8 cellular contexts compared by ENCODE assay signal in the genomic region with DNA sequence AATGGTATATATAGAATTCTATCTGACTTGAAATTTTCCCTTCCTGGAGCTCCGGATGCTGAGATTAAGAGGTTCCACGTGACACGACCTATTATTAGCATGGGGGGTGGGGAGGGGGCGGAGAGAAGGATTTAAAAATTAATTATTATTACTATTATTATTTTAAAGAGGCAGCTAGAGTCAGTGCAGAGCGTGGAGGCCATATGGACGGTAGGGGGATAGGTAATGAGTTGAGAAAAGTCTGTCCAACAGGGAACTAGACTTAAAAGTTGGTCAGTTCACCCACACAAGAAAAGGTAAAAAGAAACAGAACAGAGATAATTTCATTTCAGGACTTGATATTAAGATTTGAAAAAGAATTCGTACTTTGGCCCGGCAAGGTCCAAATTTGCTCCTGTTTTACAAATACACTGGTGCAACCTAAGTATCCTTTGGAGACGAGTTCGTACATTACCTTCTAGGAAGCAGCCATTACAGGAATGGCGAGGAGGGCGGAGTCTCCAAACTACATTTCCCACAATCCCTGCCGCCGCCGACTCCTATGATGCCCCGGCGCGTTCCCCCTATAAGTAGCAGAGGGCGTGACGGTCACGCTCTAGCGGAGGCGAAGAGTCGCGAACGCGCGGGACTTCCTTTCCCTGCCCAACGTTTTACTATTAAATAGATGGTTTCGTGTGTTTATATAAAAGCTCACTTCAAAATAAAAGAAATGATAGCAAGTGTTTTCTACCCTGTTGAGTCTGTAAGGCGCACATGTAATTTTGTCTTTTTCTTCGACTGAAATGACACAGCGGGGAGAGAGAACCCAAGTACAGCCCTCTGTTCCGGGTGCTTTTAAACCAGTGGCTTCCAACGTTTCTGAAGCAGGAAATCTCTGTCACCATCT. TPM values are rescaled to one million over a fixed set of nuclear protein-coding genes. Genes with fewer than 3 reads are reported as not detected.
DNase-seq lines count a peak whose midpoint lies in the region; ATAC-seq and TF ChIP-seq lines count a peak whose summit lies in the region.

A gene with protein sequence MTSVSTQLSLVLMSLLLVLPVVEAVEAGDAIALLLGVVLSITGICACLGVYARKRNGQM (minus strand): TSS at position 481 of the 886 bp plus-strand sequence. CDS start 976 bp downstream, outside the sequence.

- CTCF ChIA-PET in AG04449 (lab: Yijun Ruan, JAX): interaction anchor here (1.4 kb wide), 1 partner anchor 41 kb away, joined by 4 read pairs; no protein-coding TSS in a partner anchor
- CTCF ChIA-PET in WTC11 (lab: Charles Lee): no interaction called here

- H3K27me3 Mint-ChIP-seq in WTC11 (ENCODE audit: low read depth): peaks cover 24% of the 10 kb centered on the region

- H3K9me3 Mint-ChIP-seq in WTC11: no peaks in the 10 kb centered on the region

- peaks cover 21% of the 10 kb centered on the region for H3K36me3 Mint-ChIP-seq in WTC11

- H3K27ac Mint-ChIP-seq in WTC11: peak within 1 kb of the TSS; percentile 78

- H3K4me3 ChIP-seq in AG04449 (ENCODE audit: low read depth, low read length) (peak within 1 kb of the TSS; percentile 67), cardiac fibroblast (replicated peaks in 1 of 2; ENCODE audit: low read depth in 2 of 2, low read length in 2 of 2) (peak within 1 kb of the TSS; percentile 53 to 72)

- H3K4me3 Mint-ChIP-seq in WTC11: peak within 1 kb of the TSS; percentile 93

- DNase-seq in AG04449 (ENCODE audit: low read depth, low spot score) (peak; percentile 44), NCI-H226 (peak; percentile 88), WTC11 (ENCODE audit: low spot score) (peak; percentile 85), cardiac fibroblast (ENCODE audit: low read depth in 2 of 2) (peak; percentile 92 to 93), iris pigment epithelial cell (ENCODE audit: low read depth) (peak; percentile 93)
- DNase-seq in stimulated activated CD4-positive, alpha-beta T cell treated with anti-CD3 and anti-CD28 coated beads, Interleukin-12 subunit alpha, Interleukin-12 subunit beta, amount 100 ng/mL, for 24 hours (ENCODE audit: low read depth in 2 of 2): peak; percentile 71 to 81

- POLR2A ChIA-PET in AG04449 (lab: Yijun Ruan, JAX) (interaction anchor here (0.6 to 1.0 kb wide), 2 partner anchors 32 to 179 kb away, joined by 4 read pairs; a partner anchor contains a TSS), WTC11 (lab: Charles Lee) (no interaction called here)

- ATAC-seq in GM18907 (IDR thresholded peaks at IDR 0.05; ENCODE audit: unreplicated experiment) (peak; percentile 99), HG03159 (IDR thresholded peaks at IDR 0.05; ENCODE audit: unreplicated experiment) (peak; percentile 99), WTC11 (peak; percentile 99)

- TF ChIP-seq CTCF in AG04449 (IDR thresholded peaks at IDR 0.05; ENCODE audit: insufficient read depth, low read length, missing control alignments) (no peak), WTC11 (IDR thresholded peaks at IDR 0.05) (no peak), cardiac fibroblast (IDR thresholded peaks at IDR 0.05; ENCODE audit: low read depth, low read length) (peak; percentile 18)

- peaks cover 12% of the 10 kb centered on the region for H3K4me1 Mint-ChIP-seq in WTC11

TF ChIP-seq in WTC11, 78 proteins besides CTCF, POLR2A, EP300 and RAD21 (continues in another document):
- no peak for TF ChIP-seq ZNF317 (CRISPR knock-in tag; IDR thresholded peaks at IDR 0.05; ENCODE audit: borderline replicate concordance, low read depth)
- TF ChIP-seq ZNF232 (CRISPR knock-in tag; IDR thresholded peaks at IDR 0.05): no peak
- TF ChIP-seq, protein P1, sequence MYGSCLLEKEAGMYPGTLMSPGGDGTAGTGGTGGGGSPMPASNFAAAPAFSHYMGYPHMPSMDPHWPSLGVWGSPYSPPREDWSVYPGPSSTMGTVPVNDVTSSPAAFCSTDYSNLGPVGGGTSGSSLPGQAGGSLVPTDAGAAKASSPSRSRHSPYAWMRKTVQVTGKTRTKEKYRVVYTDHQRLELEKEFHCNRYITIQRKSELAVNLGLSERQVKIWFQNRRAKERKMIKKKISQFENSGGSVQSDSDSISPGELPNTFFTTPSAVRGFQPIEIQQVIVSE (CRISPR knock-in tag; IDR thresholded peaks at IDR 0.05; ENCODE audit: borderline replicate concordance): no peak
- TF ChIP-seq, protein P2, sequence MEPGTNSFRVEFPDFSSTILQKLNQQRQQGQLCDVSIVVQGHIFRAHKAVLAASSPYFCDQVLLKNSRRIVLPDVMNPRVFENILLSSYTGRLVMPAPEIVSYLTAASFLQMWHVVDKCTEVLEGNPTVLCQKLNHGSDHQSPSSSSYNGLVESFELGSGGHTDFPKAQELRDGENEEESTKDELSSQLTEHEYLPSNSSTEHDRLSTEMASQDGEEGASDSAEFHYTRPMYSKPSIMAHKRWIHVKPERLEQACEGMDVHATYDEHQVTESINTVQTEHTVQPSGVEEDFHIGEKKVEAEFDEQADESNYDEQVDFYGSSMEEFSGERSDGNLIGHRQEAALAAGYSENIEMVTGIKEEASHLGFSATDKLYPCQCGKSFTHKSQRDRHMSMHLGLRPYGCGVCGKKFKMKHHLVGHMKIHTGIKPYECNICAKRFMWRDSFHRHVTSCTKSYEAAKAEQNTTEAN (CRISPR knock-in tag; IDR thresholded peaks at IDR 0.05): no peak
- TF ChIP-seq ZBTB21 (CRISPR knock-in tag; IDR thresholded peaks at IDR 0.05; ENCODE audit: borderline replicate concordance): no peak
- TF ChIP-seq, protein P3, sequence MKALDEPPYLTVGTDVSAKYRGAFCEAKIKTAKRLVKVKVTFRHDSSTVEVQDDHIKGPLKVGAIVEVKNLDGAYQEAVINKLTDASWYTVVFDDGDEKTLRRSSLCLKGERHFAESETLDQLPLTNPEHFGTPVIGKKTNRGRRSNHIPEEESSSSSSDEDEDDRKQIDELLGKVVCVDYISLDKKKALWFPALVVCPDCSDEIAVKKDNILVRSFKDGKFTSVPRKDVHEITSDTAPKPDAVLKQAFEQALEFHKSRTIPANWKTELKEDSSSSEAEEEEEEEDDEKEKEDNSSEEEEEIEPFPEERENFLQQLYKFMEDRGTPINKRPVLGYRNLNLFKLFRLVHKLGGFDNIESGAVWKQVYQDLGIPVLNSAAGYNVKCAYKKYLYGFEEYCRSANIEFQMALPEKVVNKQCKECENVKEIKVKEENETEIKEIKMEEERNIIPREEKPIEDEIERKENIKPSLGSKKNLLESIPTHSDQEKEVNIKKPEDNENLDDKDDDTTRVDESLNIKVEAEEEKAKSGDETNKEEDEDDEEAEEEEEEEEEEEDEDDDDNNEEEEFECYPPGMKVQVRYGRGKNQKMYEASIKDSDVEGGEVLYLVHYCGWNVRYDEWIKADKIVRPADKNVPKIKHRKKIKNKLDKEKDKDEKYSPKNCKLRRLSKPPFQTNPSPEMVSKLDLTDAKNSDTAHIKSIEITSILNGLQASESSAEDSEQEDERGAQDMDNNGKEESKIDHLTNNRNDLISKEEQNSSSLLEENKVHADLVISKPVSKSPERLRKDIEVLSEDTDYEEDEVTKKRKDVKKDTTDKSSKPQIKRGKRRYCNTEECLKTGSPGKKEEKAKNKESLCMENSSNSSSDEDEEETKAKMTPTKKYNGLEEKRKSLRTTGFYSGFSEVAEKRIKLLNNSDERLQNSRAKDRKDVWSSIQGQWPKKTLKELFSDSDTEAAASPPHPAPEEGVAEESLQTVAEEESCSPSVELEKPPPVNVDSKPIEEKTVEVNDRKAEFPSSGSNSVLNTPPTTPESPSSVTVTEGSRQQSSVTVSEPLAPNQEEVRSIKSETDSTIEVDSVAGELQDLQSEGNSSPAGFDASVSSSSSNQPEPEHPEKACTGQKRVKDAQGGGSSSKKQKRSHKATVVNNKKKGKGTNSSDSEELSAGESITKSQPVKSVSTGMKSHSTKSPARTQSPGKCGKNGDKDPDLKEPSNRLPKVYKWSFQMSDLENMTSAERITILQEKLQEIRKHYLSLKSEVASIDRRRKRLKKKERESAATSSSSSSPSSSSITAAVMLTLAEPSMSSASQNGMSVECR (CRISPR knock-in tag; IDR thresholded peaks at IDR 0.05; ENCODE audit: borderline replicate concordance): no peak
- TF ChIP-seq ATF1 (CRISPR knock-in tag; IDR thresholded peaks at IDR 0.05): no peak
- TF ChIP-seq, protein P4, sequence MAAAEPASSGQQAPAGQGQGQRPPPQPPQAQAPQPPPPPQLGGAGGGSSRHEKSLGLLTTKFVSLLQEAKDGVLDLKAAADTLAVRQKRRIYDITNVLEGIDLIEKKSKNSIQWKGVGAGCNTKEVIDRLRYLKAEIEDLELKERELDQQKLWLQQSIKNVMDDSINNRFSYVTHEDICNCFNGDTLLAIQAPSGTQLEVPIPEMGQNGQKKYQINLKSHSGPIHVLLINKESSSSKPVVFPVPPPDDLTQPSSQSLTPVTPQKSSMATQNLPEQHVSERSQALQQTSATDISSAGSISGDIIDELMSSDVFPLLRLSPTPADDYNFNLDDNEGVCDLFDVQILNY (CRISPR knock-in tag; IDR thresholded peaks at IDR 0.05): no peak
- TF ChIP-seq CREB1 (CRISPR knock-in tag; IDR thresholded peaks at IDR 0.05): no peak
- TF ChIP-seq, protein P5, sequence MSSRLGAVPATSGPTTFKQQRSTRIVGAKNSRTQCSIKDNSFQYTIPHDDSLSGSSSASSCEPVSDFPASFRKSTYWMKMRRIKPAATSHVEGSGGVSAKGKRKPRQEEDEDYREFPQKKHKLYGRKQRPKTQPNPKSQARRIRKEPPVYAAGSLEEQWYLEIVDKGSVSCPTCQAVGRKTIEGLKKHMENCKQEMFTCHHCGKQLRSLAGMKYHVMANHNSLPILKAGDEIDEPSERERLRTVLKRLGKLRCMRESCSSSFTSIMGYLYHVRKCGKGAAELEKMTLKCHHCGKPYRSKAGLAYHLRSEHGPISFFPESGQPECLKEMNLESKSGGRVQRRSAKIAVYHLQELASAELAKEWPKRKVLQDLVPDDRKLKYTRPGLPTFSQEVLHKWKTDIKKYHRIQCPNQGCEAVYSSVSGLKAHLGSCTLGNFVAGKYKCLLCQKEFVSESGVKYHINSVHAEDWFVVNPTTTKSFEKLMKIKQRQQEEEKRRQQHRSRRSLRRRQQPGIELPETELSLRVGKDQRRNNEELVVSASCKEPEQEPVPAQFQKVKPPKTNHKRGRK (CRISPR knock-in tag; IDR thresholded peaks at IDR 0.05; ENCODE audit: borderline replicate concordance): no peak

RNA-seq across cellular contexts. Expression of the gene that starts here (rescaled TPM):
- total RNA-seq in WTC11 (2021): 44.8 to 47.9 TPM (median 47.2 TPM) in 3 replicates

Comparison
In these comparisons a context has a peak if more than half of its experiments do, and no peak if none do; other contexts are left out.
1. Peak in every context shown above with its lines: DNase-seq, ATAC-seq and H3K4me3 ChIP-seq.